In the genomic region with DNA sequence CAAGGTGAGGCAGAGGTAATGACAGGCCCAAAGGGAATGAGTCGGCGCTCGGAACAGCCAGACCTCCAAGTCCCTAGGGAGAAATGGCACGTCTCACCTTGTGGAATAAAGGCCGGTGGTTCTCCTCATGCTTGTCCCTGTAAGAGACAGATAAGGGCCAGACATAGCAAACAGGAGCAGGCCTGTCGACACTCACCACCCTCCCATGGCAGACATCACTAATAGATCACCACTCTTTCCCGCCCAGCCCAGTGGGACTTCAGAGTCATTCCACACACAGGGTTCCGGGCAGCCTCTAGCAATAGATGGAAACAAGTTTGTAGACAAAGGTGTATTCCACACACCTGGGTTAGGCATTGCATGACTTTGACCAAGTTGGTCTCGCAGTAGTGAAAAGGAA, we compare ENCODE assay signal across 32 cellular contexts. TPM values are rescaled to one million over a fixed set of nuclear protein-coding genes. Genes with fewer than 3 reads are reported as not detected.
"Had no signal": no experiment of that assay in that cellular context is flagged by ENCODE, and none has a peak within 500 bp of the region (broad histone marks: within the 10 kb centered on the region; RNA-seq: fewer than 3 reads in every experiment).

No MANE protein-coding gene starts in this region.

- H3K27ac Mint-ChIP-seq: nephron progenitor cell had no signal

- H3K27ac ChIP-seq: coronary artery, esophagus squamous epithelium, heart right ventricle, left lung, lower lobe of right lung, ovary, psoas muscle, skin epidermis, suprapubic skin, transverse colon, upper lobe of right lung, uterus had no signal

- H3K9me3 Mint-ChIP-seq: naive thymus-derived CD8-positive, alpha-beta T cell; nephron progenitor cell; stimulated activated naive CD8-positive, alpha-beta T cell treated with anti-CD3 and anti-CD28 coated beads, Interleukin-15, amount 100 ng/mL, for 72 hours had no signal

- H3K27me3 Mint-ChIP-seq: naive thymus-derived CD8-positive, alpha-beta T cell; stimulated activated naive CD8-positive, alpha-beta T cell treated with anti-CD3 and anti-CD28 coated beads, Interleukin-15, amount 100 ng/mL, for 72 hours had no signal

- H3K9me3 ChIP-seq: esophagus squamous epithelium, heart right ventricle, left lung, lower lobe of right lung, ovary, psoas muscle, suprapubic skin, transverse colon, upper lobe of right lung, uterus had no signal

- H3K4me3 ChIP-seq: coronary artery, esophagus squamous epithelium, heart right ventricle, left lung, lower lobe of right lung, ovary, psoas muscle, skin epidermis, suprapubic skin, transverse colon, upper lobe of right lung, uterus had no signal

- ATAC-seq: left cardiac atrium; left lung; lower lobe of right lung; naive thymus-derived CD8-positive, alpha-beta T cell; psoas muscle; right cardiac atrium; upper lobe of right lung had no signal

- H3K27me3 ChIP-seq: esophagus squamous epithelium, heart right ventricle, left lung, ovary, suprapubic skin, transverse colon, upper lobe of right lung, uterus had no signal

- DNase-seq: dermis blood vessel endothelial cell; effector memory CD4-positive, alpha-beta T cell; erythroblast; esophagus squamous epithelium; foreskin melanocyte; glutamatergic neuron; heart right ventricle; hippocampal formation; left cardiac atrium; left lung; lower lobe of right lung; naive thymus-derived CD8-positive, alpha-beta T cell; nephron progenitor cell; occipital lobe; ovary; posterior cingulate gyrus; psoas muscle; stimulated activated CD4-positive, alpha-beta T cell treated with anti-CD3 and anti-CD28 coated beads, Interleukin-15, amount 100 ng/mL, for 24 hours; stimulated activated CD4-positive, alpha-beta T cell treated with anti-CD3 and anti-CD28 coated beads, Interleukin-2, amount 100 ng/mL, for 48 hours; stimulated activated naive CD4-positive, alpha-beta T cell; stimulated activated naive CD8-positive, alpha-beta T cell treated with anti-CD3 and anti-CD28 coated beads, Interleukin-15, amount 100 ng/mL, for 72 hours; transverse colon; upper lobe of right lung; uterus had no signal

- H3K4me3 Mint-ChIP-seq: naive thymus-derived CD8-positive, alpha-beta T cell; nephron progenitor cell; stimulated activated naive CD8-positive, alpha-beta T cell treated with anti-CD3 and anti-CD28 coated beads, Interleukin-15, amount 100 ng/mL, for 72 hours had no signal

- H3K36me3 ChIP-seq: ovary, uterus had no signal

RNA-seq across cellular contexts. Expression of gene DES, which starts 36.7 kb away (rescaled TPM):
- total RNA-seq: dermis blood vessel endothelial cell; naive thymus-derived CD8-positive, alpha-beta T cell had no signal
- polyA plus RNA-seq: naive thymus-derived CD8-positive, alpha-beta T cell had no signal

RNA-seq across cellular contexts. Expression of gene RESP18, which starts 48.9 kb away (rescaled TPM):
- total RNA-seq: dermis blood vessel endothelial cell; esophagus squamous epithelium; heart right ventricle; kidney epithelial cell; left cardiac atrium; left lung; lower lobe of right lung; mesenteric fat pad; myocyte; naive thymus-derived CD8-positive, alpha-beta T cell; occipital lobe; ovary; psoas muscle; renal cortical epithelial cell; right cardiac atrium; suprapubic skin; transverse colon; upper lobe of right lung; uterus had no signal
- polyA plus RNA-seq: heart right ventricle; naive thymus-derived CD8-positive, alpha-beta T cell; ovary; psoas muscle; right cardiac atrium had no signal
